ENCODE assay signal across 8 cellular contexts in genomic region chr4:94207469-94208224, GRCh38. TPM values are rescaled to one million over a fixed set of nuclear protein-coding genes. Genes with fewer than 3 reads are reported as not detected.
DNase-seq lines count a peak whose midpoint lies in the region; ATAC-seq and TF ChIP-seq lines count a peak whose summit lies in the region.

TSS of gene SMARCAD1 (plus strand) at chr4:94207865. CDS start at chr4:94208395, 530 bp downstream.

- peak; percentile 88 for DNase-seq in AG04450 (ENCODE audit: low read depth, low spot score)
- peak; percentile 88 for DNase-seq in NCI-H226
- peak; percentile 90 for DNase-seq in WTC11 (ENCODE audit: low spot score)
- DNase-seq in cardiac fibroblast (ENCODE audit: low read depth in 2 of 2) = peak; percentile 97 to 99
- DNase-seq in inferior parietal cortex (ENCODE audit: extremely low spot score) = peak; percentile 93
- DNase-seq in spleen = peak; percentile 96

- no peak for TF ChIP-seq CTCF in AG04450 (IDR thresholded peaks at IDR 0.05; ENCODE audit: low read depth, low read length)
- no peak for TF ChIP-seq CTCF in WTC11 (IDR thresholded peaks at IDR 0.05)
- TF ChIP-seq CTCF in cardiac fibroblast (IDR thresholded peaks at IDR 0.05; ENCODE audit: low read depth, low read length) = no peak
- TF ChIP-seq CTCF in spleen (IDR thresholded peaks at IDR 0.05 in 8 of 11, conservative IDR thresholded peaks at IDR 0.05 in 3 of 11) = peak in 2 of 11 experiments; percentile 14 to 15

- peaks cover 14 to 48% (median 33%) of the 10 kb centered on the region in 6 donors for H3K4me1 ChIP-seq in spleen

- WGBS in spleen, 5 donors = 0 to 1% (median 0%) methylated on average over 56 to 57 of the region's 57 CpGs

- H3K4me1 Mint-ChIP-seq in WTC11 = peaks cover 19% of the 10 kb centered on the region

- peak within 1 kb of the TSS; percentile 99 for H3K4me3 Mint-ChIP-seq in WTC11

- ATAC-seq in GM18909 (IDR thresholded peaks at IDR 0.05; ENCODE audit: poor library complexity, unreplicated experiment) (peak; percentile 96), HG03175 (IDR thresholded peaks at IDR 0.05; ENCODE audit: unreplicated experiment) (peak; percentile 94), WTC11 (peak; percentile 90)

- H3K27me3 Mint-ChIP-seq in WTC11 (ENCODE audit: low read depth) = no peaks in the 10 kb centered on the region

- peaks cover 0 to 34% (median 16%) of the 10 kb centered on the region in 6 donors for H3K36me3 ChIP-seq in spleen

- peak within 1 kb of the TSS; percentile 98 for H3K27ac ChIP-seq in AG04450 (ENCODE audit: low read depth, low read length)
- peak within 1 kb of the TSS; percentile 87 to 95 (median 90) for H3K27ac ChIP-seq in spleen

- H3K27me3 ChIP-seq in AG04450 (ENCODE audit: control insufficient read depth, insufficient read depth, low read length) (no peaks in the 10 kb centered on the region), spleen (replicated peaks in 1 of 7) (peaks cover 0 to 4% (median 0%) of the 10 kb centered on the region in 7 donors)

- H3K9me3 ChIP-seq in AG04450 (ENCODE audit: control insufficient read depth, insufficient read depth, low read length) = peaks cover 2% of the 10 kb centered on the region; the same call in 1 of the 2 replicates
- peaks cover 0 to 7% (median 5%) of the 10 kb centered on the region in 8 donors for H3K9me3 ChIP-seq in spleen

- intact Hi-C loops in spleen (cut with DNase I; ENCODE audit: low total_unique reads) = no loop called here

- H3K27ac Mint-ChIP-seq in WTC11 = peak within 1 kb of the TSS; percentile 100

- H3K36me3 Mint-ChIP-seq in WTC11 = peaks cover 31% of the 10 kb centered on the region

- TF ChIP-seq POLR2A in spleen (IDR thresholded peaks at IDR 0.05) = peak in 1 of 3 donors; percentile 17

- H3K9me3 Mint-ChIP-seq in WTC11 = peaks cover 7% of the 10 kb centered on the region; the same call in 1 of the 2 replicates

- peak within 1 kb of the TSS; percentile 87 for H3K4me3 ChIP-seq in AG04450 (ENCODE audit: low read depth, low read length)
- H3K4me3 ChIP-seq in cardiac fibroblast (replicated peaks in 1 of 2; ENCODE audit: low read depth in 2 of 2, low read length in 2 of 2) = peak within 1 kb of the TSS; percentile 77 to 87
- H3K4me3 ChIP-seq in spleen = peak within 1 kb of the TSS; percentile 68 to 88 (median 71)

- POLR2A ChIA-PET in AG04450 (lab: Yijun Ruan, JAX) (interaction anchor here (0.6 to 1.0 kb wide), 5 partner anchors 11 to 462 kb away, joined by 3 to 6 read pairs (median 3); no protein-coding TSS in a partner anchor), WTC11 (lab: Charles Lee) (interaction anchor here (0.6 kb wide), 2 partner anchors 79 to 867 kb away, joined by 4 to 5 read pairs; no protein-coding TSS in a partner anchor)

- CTCF ChIA-PET in AG04450 (lab: Charles Lee) (no interaction called here), WTC11 (lab: Charles Lee) (interaction anchor here (1.1 kb wide), 1 partner anchor 418 kb away, joined by 3 read pairs; no protein-coding TSS in a partner anchor)

TF ChIP-seq in WTC11, 78 proteins besides CTCF, POLR2A, EP300 and RAD21 (continues in another document):
- TF ChIP-seq RELA (CRISPR knock-in tag; IDR thresholded peaks at IDR 0.05; ENCODE audit: borderline replicate concordance) (no peak), ZSCAN18 (CRISPR knock-in tag; IDR thresholded peaks at IDR 0.05) (no peak), SMAD3 (CRISPR knock-in tag; IDR thresholded peaks at IDR 0.05; ENCODE audit: borderline replicate concordance) (no peak), FOXK1 (CRISPR knock-in tag; IDR thresholded peaks at IDR 0.05) (peak; percentile 96), ZNF671 (CRISPR knock-in tag; IDR thresholded peaks at IDR 0.05) (no peak), MLX (CRISPR knock-in tag; IDR thresholded peaks at IDR 0.05) (0 out of 2 replicates have a peak, but pooled peaks have one; percentile 28), E2F1 (CRISPR knock-in tag; IDR thresholded peaks at IDR 0.05) (no peak), FOXJ3 (CRISPR knock-in tag; IDR thresholded peaks at IDR 0.05; ENCODE audit: borderline replicate concordance) (no peak), IRF1 (CRISPR knock-in tag; IDR thresholded peaks at IDR 0.05) (no peak), JUN (CRISPR knock-in tag; IDR thresholded peaks at IDR 0.05) (0 out of 2 replicates have a peak, but pooled peaks have one; percentile 29), PRDM15 (CRISPR knock-in tag; IDR thresholded peaks at IDR 0.05) (no peak), NFATC4 (CRISPR knock-in tag; IDR thresholded peaks at IDR 0.05) (no peak), NR3C1 (CRISPR knock-in tag; conservative IDR thresholded peaks at IDR 0.05; ENCODE audit: low read depth) (no peak), ZMAT4 (CRISPR knock-in tag; IDR thresholded peaks at IDR 0.05) (no peak), NR2C2 (CRISPR knock-in tag; IDR thresholded peaks at IDR 0.05) (no peak)

RNA-seq across cellular contexts. Expression of gene SMARCAD1, which starts in this region (rescaled TPM):
- polyA plus RNA-seq in AG04450 (2011; rRNA removed) (24.4 and 39.6 TPM in 2 replicates), spleen (10 to 100 TPM in 2 of 3 donors, 1 to 10 TPM in 1; 8.5 to 11.2 (median 10.1) TPM)
- 19.7 and 39.6 TPM in 2 replicates for polyA minus RNA-seq in AG04450 (2011; rRNA and poly(A)+ RNA removed)
- total RNA-seq in WTC11 (2021) (48.7 to 50.4 TPM (median 48.9 TPM) in 3 replicates), spleen (10 to 100 TPM; 23.2 to 34.9 (median 29.3) TPM)

Comparison
In these comparisons a context has a peak if more than half of its experiments do, and no peak if none do; other contexts are left out.
1. Peak in every context shown above with its lines: DNase-seq, ATAC-seq, H3K4me3 ChIP-seq and H3K27ac ChIP-seq.